Comparison of ENCODE assay signal across 12 cellular contexts in the genomic region with DNA sequence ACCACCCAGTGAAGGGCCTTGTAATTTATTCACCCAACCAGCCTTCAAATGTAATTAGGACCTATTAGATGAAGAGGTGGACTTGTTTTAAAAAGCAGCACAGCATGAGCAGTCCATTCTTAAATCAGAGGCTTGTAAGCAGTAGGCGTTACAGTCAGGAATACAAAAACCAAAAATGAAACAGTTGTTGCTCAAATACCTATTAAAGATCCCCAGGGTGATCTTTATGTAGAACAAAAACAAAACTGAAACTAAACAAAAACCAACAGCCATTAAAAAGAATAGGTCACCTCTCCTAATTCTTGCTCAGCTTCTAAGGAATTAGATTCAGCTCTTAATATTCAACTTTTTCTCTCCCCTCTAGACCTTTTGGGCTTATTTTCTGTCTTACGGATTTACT.
DNase-seq lines count a peak whose midpoint lies in the region; ATAC-seq and TF ChIP-seq lines count a peak whose summit lies in the region.
"Had no signal": no experiment of that assay in that cellular context is flagged by ENCODE, and none has a peak within 500 bp of the region (broad histone marks: within the 10 kb centered on the region; RNA-seq: fewer than 3 reads in every experiment).

No MANE protein-coding gene starts in this region.

- H3K79me2 ChIP-seq in OCI-LY3 (ENCODE audit: low read length) = no peaks in the 10 kb centered on the region

- peak; percentile 95 for ATAC-seq in GM18870 (IDR thresholded peaks at IDR 0.05; ENCODE audit: unreplicated experiment)
- ATAC-seq in GM21381 (IDR thresholded peaks at IDR 0.05; ENCODE audit: unreplicated experiment) = peak; percentile 83
- peak; percentile 86 for ATAC-seq in HG03060 (IDR thresholded peaks at IDR 0.05; ENCODE audit: low read depth, unreplicated experiment)
- ATAC-seq: activated T-cell treated with anti-CD3 and anti-CD28 coated beads, Interleukin-2, amount 50 U/mL, for 4 hours; heart left ventricle; HepG2 had no signal

- no peak overlapping the region for H3K27ac ChIP-seq in OCI-LY3 (ENCODE audit: low read length)
- H3K27ac ChIP-seq: heart left ventricle, neutrophil had no signal

- H3K4me1 ChIP-seq in OCI-LY3 (ENCODE audit: low read length) = no peaks in the 10 kb centered on the region

- no peaks in the 10 kb centered on the region for H3K36me3 ChIP-seq in OCI-LY3 (replicated peaks; ENCODE audit: low read depth, low read length)
- H3K36me3 ChIP-seq: heart left ventricle, neutrophil had no signal

- no peak for TF ChIP-seq CTCF in OCI-LY3 (IDR thresholded peaks at IDR 0.05; ENCODE audit: low read depth, low read length)

- no peaks in the 10 kb centered on the region for H4K20me1 ChIP-seq in OCI-LY3 (ENCODE audit: insufficient read depth, low read length)

- peak overlapping the region; percentile 20 for H3K4me2 ChIP-seq in OCI-LY3 (ENCODE audit: low read length)

- H3K9ac ChIP-seq in OCI-LY3 (ENCODE audit: low read length) = no peak overlapping the region

- H3K9me3 ChIP-seq in OCI-LY3 (ENCODE audit: insufficient read depth, low read length) = no peaks in the 10 kb centered on the region
- H3K9me3 ChIP-seq: heart left ventricle, neutrophil had no signal

- no peak overlapping the region for H3K4me3 ChIP-seq in OCI-LY3 (ENCODE audit: low read length)
- H3K4me3 ChIP-seq: heart left ventricle had no signal

- DNase-seq in H4 (ENCODE audit: low spot score) (no peak), NCI-H226 (no peak), SIG-M5 treated with dmso at 0.1 percent for 504 hours (lab: John Stamatoyannopoulos, UW; ENCODE audit: unreplicated experiment) (no peak)
- DNase-seq: activated T-cell treated with anti-CD3 and anti-CD28 coated beads, Interleukin-2, amount 50 U/mL, for 4 hours; DMS 273 treated with DMSO at 0.1 percent for 48 hours; heart left ventricle had no signal

- H2AFZ ChIP-seq in OCI-LY3 (ENCODE audit: low read depth, low read length) = no peak overlapping the region

- H3K27me3 ChIP-seq in OCI-LY3 (ENCODE audit: low read depth, low read length) = peaks cover 29% of the 10 kb centered on the region
- H3K27me3 ChIP-seq: heart left ventricle, neutrophil had no signal
